2 cellular contexts compared by ENCODE assay signal in the genomic region with DNA sequence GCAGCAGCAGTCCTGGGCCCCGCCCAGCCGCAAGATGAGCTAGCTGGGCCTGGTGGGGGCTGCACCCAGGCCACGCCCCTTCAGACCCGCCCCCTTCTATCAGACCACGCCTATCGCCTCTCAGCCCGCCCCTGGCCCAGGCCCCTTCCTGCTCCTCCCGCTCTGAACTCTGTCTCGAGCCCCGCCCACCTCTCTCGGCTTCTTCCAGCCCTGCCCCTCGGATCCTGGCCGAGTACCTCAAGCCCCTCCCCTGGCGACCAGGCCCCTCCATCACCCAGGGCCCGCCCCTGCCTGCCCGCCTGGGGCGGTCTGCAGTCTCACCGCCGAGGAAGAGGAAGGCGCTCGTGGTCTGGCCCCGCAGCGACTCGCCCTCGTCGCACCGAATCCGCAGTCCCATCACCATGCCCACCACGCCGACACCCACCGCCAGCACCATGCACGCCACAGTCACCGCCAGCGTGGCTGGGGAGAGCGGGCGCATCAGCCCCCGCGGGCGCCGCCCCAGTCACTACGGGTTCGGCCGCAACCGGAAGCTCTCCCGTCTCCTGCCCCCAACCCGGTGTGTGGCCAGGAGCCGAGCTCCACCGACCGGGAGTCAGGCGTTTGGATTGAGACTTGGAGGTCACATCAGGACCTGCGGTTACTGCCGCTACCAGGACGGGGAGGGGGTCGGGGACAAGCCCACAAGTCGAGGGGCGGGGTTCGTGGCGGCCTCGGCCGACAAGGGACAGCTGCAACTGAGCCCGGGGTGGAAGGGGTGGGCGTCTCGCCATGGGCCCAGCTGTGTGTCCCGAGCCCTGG.
TF ChIP-seq lines count a peak whose summit lies in the region.

No MANE protein-coding gene starts in this region.

TF ChIP-seq in HEK293, 187 proteins besides CTCF, POLR2A, EP300 and RAD21 (continues in another document):
- TF ChIP-seq SCRT1 (tag by site-specific recombination; IDR thresholded peaks at IDR 0.05; ENCODE audit: borderline replicate concordance) (no peak), ZNF416 (tag by site-specific recombination; IDR thresholded peaks at IDR 0.05) (no peak), BCL11A (tag by site-specific recombination; IDR thresholded peaks at IDR 0.05; ENCODE audit: low read depth) (no peak), ZNF174 (tag by site-specific recombination; IDR thresholded peaks at IDR 0.05) (no peak), ZNF214 (tag by site-specific recombination; IDR thresholded peaks at IDR 0.05; ENCODE audit: borderline replicate concordance) (no peak), ZNF24 (tag by site-specific recombination; IDR thresholded peaks at IDR 0.05) (no peak), OSR2 (tag by site-specific recombination; IDR thresholded peaks at IDR 0.05) (no peak), KLF16 (tag by site-specific recombination; IDR thresholded peaks at IDR 0.05) (peak; percentile 91), ZNF132 (tag by site-specific recombination; IDR thresholded peaks at IDR 0.05; ENCODE audit: borderline replicate concordance) (no peak), ZNF530 (tag by site-specific recombination; IDR thresholded peaks at IDR 0.05; ENCODE audit: low read depth) (no peak), SALL2 (tag by site-specific recombination; IDR thresholded peaks at IDR 0.05; ENCODE audit: borderline replicate concordance) (no peak), KLF8 (tag by site-specific recombination; IDR thresholded peaks at IDR 0.05) (peak; percentile 99), ZBTB48 (tag by site-specific recombination; IDR thresholded peaks at IDR 0.05) (no peak), RBAK (tag by site-specific recombination; IDR thresholded peaks at IDR 0.05) (no peak), SCRT2 (tag by site-specific recombination; IDR thresholded peaks at IDR 0.05) (no peak), ZNF324 (tag by site-specific recombination; IDR thresholded peaks at IDR 0.05) (no peak), ZNF677 (tag by site-specific recombination; IDR thresholded peaks at IDR 0.05) (no peak), ZNF146 (tag by site-specific recombination; IDR thresholded peaks at IDR 0.05) (no peak), ZNF521 (tag by site-specific recombination; IDR thresholded peaks at IDR 0.05) (no peak), YY1 (tag by site-specific recombination; IDR thresholded peaks at IDR 0.05) (no peak), ZNF624 (tag by site-specific recombination; IDR thresholded peaks at IDR 0.05) (no peak)
- TF ChIP-seq, protein P1, sequence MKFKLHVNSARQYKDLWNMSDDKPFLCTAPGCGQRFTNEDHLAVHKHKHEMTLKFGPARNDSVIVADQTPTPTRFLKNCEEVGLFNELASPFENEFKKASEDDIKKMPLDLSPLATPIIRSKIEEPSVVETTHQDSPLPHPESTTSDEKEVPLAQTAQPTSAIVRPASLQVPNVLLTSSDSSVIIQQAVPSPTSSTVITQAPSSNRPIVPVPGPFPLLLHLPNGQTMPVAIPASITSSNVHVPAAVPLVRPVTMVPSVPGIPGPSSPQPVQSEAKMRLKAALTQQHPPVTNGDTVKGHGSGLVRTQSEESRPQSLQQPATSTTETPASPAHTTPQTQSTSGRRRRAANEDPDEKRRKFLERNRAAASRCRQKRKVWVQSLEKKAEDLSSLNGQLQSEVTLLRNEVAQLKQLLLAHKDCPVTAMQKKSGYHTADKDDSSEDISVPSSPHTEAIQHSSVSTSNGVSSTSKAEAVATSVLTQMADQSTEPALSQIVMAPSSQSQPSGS (tag by site-specific recombination; IDR thresholded peaks at IDR 0.05; ENCODE audit: low read depth): no peak
- TF ChIP-seq, protein P2, sequence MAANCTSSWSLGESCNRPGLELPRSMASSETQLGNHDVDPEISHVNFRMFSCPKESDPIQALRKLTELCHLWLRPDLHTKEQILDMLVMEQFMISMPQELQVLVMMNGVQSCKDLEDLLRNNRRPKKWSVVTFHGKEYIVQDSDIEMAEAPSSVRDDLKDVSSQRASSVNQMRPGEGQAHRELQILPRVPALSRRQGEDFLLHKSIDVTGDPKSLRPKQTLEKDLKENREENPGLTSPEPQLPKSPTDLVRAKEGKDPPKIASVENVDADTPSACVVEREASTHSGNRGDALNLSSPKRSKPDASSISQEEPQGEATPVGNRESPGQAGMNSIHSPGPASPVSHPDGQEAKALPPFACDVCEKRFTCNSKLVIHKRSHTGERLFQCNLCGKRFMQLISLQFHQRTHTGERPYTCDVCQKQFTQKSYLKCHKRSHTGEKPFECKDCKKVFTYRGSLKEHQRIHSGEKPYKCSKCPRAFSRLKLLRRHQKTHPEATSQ (tag by site-specific recombination; IDR thresholded peaks at IDR 0.05): 0 out of 2 replicates have a peak, but pooled peaks have one; percentile 44
- TF ChIP-seq, protein P3, sequence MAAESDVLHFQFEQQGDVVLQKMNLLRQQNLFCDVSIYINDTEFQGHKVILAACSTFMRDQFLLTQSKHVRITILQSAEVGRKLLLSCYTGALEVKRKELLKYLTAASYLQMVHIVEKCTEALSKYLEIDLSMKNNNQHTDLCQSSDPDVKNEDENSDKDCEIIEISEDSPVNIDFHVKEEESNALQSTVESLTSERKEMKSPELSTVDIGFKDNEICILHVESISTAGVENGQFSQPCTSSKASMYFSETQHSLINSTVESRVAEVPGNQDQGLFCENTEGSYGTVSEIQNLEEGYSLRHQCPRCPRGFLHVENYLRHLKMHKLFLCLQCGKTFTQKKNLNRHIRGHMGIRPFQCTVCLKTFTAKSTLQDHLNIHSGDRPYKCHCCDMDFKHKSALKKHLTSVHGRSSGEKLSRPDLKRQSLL (tag by site-specific recombination; IDR thresholded peaks at IDR 0.05): peak; percentile 84
- TF ChIP-seq, protein P4, sequence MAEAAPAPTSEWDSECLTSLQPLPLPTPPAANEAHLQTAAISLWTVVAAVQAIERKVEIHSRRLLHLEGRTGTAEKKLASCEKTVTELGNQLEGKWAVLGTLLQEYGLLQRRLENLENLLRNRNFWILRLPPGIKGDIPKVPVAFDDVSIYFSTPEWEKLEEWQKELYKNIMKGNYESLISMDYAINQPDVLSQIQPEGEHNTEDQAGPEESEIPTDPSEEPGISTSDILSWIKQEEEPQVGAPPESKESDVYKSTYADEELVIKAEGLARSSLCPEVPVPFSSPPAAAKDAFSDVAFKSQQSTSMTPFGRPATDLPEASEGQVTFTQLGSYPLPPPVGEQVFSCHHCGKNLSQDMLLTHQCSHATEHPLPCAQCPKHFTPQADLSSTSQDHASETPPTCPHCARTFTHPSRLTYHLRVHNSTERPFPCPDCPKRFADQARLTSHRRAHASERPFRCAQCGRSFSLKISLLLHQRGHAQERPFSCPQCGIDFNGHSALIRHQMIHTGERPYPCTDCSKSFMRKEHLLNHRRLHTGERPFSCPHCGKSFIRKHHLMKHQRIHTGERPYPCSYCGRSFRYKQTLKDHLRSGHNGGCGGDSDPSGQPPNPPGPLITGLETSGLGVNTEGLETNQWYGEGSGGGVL (tag by site-specific recombination; IDR thresholded peaks at IDR 0.05): peak; percentile 63
- TF ChIP-seq, protein P5, sequence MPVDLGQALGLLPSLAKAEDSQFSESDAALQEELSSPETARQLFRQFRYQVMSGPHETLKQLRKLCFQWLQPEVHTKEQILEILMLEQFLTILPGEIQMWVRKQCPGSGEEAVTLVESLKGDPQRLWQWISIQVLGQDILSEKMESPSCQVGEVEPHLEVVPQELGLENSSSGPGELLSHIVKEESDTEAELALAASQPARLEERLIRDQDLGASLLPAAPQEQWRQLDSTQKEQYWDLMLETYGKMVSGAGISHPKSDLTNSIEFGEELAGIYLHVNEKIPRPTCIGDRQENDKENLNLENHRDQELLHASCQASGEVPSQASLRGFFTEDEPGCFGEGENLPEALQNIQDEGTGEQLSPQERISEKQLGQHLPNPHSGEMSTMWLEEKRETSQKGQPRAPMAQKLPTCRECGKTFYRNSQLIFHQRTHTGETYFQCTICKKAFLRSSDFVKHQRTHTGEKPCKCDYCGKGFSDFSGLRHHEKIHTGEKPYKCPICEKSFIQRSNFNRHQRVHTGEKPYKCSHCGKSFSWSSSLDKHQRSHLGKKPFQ (tag by site-specific recombination; IDR thresholded peaks at IDR 0.05): no peak

TF ChIP-seq in K562, 482 proteins besides CTCF, POLR2A, EP300 and RAD21 (continues in another document):
- TF ChIP-seq ZSCAN32 (CRISPR knock-in tag; IDR thresholded peaks at IDR 0.05) (no peak), ZNF140 (CRISPR knock-in tag; IDR thresholded peaks at IDR 0.05) (no peak), ZNF224 (CRISPR knock-in tag; IDR thresholded peaks at IDR 0.05) (no peak), YBX1 (IDR thresholded peaks at IDR 0.05) (no peak), DMBX1 (CRISPR knock-in tag; IDR thresholded peaks at IDR 0.05; ENCODE audit: borderline replicate concordance) (no peak), HDGF (IDR thresholded peaks at IDR 0.05) (peak; percentile 87; the same call in 1 of the 2 replicates), NR4A1 (CRISPR knock-in tag; IDR thresholded peaks at IDR 0.05) (no peak), NR4A1 (tag; IDR thresholded peaks at IDR 0.05) (no peak), KLF1 (tag; IDR thresholded peaks at IDR 0.05) (no peak), NUFIP1 (IDR thresholded peaks at IDR 0.05; ENCODE audit: partially characterized antibody) (peak; percentile 73), POLR3G (IDR thresholded peaks at IDR 0.05; ENCODE audit: extremely low read depth, insufficient read length, insufficient replicate concordance) (no peak), TRIM28 (IDR thresholded peaks at IDR 0.05) (no peak), TEAD1 (CRISPR knock-in tag; IDR thresholded peaks at IDR 0.05) (no peak), ZFP1 (CRISPR knock-in tag; IDR thresholded peaks at IDR 0.05) (no peak), HMG20B (CRISPR knock-in tag; IDR thresholded peaks at IDR 0.05) (no peak), SAFB2 (IDR thresholded peaks at IDR 0.05; ENCODE audit: borderline replicate concordance, low read depth, low read length, severe bottlenecking) (no peak), SRF (CRISPR knock-in tag; IDR thresholded peaks at IDR 0.05) (peak in 1 of 2 experiments; percentile 60; a peak in 1 of 4 replicates), KAT8 (IDR thresholded peaks at IDR 0.05; ENCODE audit: low read depth) (no peak), ZC3H4 (CRISPR knock-in tag; IDR thresholded peaks at IDR 0.05; ENCODE audit: borderline replicate concordance) (no peak)
- TF ChIP-seq, protein P6, sequence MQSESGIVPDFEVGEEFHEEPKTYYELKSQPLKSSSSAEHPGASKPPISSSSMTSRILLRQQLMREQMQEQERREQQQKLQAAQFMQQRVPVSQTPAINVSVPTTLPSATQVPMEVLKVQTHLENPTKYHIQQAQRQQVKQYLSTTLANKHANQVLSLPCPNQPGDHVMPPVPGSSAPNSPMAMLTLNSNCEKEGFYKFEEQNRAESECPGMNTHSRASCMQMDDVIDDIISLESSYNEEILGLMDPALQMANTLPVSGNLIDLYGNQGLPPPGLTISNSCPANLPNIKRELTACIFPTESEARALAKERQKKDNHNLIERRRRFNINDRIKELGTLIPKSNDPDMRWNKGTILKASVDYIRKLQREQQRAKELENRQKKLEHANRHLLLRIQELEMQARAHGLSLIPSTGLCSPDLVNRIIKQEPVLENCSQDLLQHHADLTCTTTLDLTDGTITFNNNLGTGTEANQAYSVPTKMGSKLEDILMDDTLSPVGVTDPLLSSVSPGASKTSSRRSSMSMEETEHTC (IDR thresholded peaks at IDR 0.05): no peak
- TF ChIP-seq, protein P7, sequence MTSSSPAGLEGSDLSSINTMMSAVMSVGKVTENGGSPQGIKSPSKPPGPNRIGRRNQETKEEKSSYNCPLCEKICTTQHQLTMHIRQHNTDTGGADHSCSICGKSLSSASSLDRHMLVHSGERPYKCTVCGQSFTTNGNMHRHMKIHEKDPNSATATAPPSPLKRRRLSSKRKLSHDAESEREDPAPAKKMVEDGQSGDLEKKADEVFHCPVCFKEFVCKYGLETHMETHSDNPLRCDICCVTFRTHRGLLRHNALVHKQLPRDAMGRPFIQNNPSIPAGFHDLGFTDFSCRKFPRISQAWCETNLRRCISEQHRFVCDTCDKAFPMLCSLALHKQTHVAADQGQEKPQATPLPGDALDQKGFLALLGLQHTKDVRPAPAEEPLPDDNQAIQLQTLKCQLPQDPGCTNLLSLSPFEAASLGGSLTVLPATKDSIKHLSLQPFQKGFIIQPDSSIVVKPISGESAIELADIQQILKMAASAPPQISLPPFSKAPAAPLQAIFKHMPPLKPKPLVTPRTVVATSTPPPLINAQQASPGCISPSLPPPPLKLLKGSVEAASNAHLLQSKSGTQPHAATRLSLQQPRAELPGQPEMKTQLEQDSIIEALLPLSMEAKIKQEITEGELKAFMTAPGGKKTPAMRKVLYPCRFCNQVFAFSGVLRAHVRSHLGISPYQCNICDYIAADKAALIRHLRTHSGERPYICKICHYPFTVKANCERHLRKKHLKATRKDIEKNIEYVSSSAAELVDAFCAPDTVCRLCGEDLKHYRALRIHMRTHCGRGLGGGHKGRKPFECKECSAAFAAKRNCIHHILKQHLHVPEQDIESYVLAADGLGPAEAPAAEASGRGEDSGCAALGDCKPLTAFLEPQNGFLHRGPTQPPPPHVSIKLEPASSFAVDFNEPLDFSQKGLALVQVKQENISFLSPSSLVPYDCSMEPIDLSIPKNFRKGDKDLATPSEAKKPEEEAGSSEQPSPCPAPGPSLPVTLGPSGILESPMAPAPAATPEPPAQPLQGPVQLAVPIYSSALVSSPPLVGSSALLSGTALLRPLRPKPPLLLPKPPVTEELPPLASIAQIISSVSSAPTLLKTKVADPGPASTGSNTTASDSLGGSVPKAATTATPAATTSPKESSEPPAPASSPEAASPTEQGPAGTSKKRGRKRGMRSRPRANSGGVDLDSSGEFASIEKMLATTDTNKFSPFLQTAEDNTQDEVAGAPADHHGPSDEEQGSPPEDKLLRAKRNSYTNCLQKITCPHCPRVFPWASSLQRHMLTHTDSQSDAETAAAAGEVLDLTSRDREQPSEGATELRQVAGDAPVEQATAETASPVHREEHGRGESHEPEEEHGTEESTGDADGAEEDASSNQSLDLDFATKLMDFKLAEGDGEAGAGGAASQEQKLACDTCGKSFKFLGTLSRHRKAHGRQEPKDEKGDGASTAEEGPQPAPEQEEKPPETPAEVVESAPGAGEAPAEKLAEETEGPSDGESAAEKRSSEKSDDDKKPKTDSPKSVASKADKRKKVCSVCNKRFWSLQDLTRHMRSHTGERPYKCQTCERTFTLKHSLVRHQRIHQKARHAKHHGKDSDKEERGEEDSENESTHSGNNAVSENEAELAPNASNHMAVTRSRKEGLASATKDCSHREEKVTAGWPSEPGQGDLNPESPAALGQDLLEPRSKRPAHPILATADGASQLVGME (CRISPR knock-in tag; IDR thresholded peaks at IDR 0.05): peak; percentile 52; the same call in 1 of the 2 replicates
- TF ChIP-seq, protein P8, sequence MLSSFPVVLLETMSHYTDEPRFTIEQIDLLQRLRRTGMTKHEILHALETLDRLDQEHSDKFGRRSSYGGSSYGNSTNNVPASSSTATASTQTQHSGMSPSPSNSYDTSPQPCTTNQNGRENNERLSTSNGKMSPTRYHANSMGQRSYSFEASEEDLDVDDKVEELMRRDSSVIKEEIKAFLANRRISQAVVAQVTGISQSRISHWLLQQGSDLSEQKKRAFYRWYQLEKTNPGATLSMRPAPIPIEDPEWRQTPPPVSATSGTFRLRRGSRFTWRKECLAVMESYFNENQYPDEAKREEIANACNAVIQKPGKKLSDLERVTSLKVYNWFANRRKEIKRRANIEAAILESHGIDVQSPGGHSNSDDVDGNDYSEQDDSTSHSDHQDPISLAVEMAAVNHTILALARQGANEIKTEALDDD (IDR thresholded peaks at IDR 0.05): no peak
- TF ChIP-seq, protein P9, sequence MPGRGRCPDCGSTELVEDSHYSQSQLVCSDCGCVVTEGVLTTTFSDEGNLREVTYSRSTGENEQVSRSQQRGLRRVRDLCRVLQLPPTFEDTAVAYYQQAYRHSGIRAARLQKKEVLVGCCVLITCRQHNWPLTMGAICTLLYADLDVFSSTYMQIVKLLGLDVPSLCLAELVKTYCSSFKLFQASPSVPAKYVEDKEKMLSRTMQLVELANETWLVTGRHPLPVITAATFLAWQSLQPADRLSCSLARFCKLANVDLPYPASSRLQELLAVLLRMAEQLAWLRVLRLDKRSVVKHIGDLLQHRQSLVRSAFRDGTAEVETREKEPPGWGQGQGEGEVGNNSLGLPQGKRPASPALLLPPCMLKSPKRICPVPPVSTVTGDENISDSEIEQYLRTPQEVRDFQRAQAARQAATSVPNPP (IDR thresholded peaks at IDR 0.05; ENCODE audit: borderline replicate concordance, insufficient read depth, insufficient read length): no peak
